ENCODE assay signal across 1 cellular context in genomic region chr16:47037746-47038458, GRCh38.
TF ChIP-seq lines count a peak whose summit lies in the region.

No MANE protein-coding gene starts in this region.

TF ChIP-seq in H1, 55 proteins besides CTCF, POLR2A, EP300 and RAD21 (continued from another document):
- TF ChIP-seq USF2 (IDR thresholded peaks at IDR 0.05; ENCODE audit: low read length) (no peak), MAFK (IDR thresholded peaks at IDR 0.05; ENCODE audit: low read depth, low read length) (no peak), KDM5A (IDR thresholded peaks at IDR 0.05; ENCODE audit: low read length) (no peak), SAP30 (IDR thresholded peaks at IDR 0.05; ENCODE audit: insufficient read depth, insufficient replicate concordance, low read length) (no peak), CHD1 (IDR thresholded peaks at IDR 0.05; ENCODE audit: low read depth, low read length) (no peak)
